Comparison of ENCODE assay signal across 8 cellular contexts in the genomic region with DNA sequence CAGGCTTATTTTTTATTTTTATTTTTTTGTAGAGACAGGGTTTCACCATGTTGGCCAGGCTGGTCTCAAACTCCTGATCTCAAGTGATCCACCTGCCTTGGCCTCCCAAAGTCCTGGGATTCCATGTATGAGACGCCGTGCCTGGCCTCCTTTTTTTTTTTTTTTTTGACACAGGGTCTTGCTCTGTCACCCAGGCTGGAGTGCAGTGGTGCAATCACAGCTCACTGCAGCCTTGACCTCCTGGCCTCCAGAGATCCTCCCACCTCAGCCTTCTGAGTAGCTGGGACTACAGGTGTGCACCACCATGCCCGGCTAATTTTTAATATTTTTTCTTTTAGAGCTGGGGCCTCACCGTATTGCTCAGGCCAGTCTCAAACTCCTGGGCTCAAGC.
A peak's percentile ranks its signal among the peaks of the same experiment; 100 is the strongest.
DNase-seq lines count a peak whose midpoint lies in the region; TF ChIP-seq lines count a peak whose summit lies in the region.
"Not testable (repeated sequence)": the region's sequence is repeated elsewhere in the genome, so short reads cannot be mapped to it uniquely, and the experiment has no call there.

No MANE protein-coding gene starts in this region.

- 44% methylated on average over 4 of the region's 4 CpGs for WGBS in HUES64
- 23 to 56% (median 54%) methylated on average over 4 of the region's 4 CpGs for WGBS in adipose tissue, 3 donors
- WGBS in stomach, 5 donors = 27 to 62% (median 39%) methylated on average over 4 of the region's 4 CpGs

- intact Hi-C loops in stomach (cut with DNase I; ENCODE audit: low total_unique reads) = loop anchor here (10.0 kb wide), 1 partner anchor 68 kb away; a partner anchor contains a TSS

- CTCF ChIA-PET in AG04450 (lab: Charles Lee) = interaction anchor here (0.5 to 3.0 kb wide), 5 partner anchors 32 to 151 kb away, joined by 3 to 14 read pairs (median 4); no protein-coding TSS in a partner anchor

- TF ChIP-seq POLR2A in stomach (IDR thresholded peaks at IDR 0.05) = not testable (repeated sequence)

- POLR2A ChIA-PET in AG04450 (lab: Yijun Ruan, JAX) = interaction anchor here (0.6 to 5.3 kb wide), 11 partner anchors 14 to 84 kb away, joined by 3 to 266 read pairs (median 4); a partner anchor contains a TSS

- not testable (repeated sequence) for H3K27ac Mint-ChIP-seq in T-helper 2 cell treated with Interferon-gamma antibody and Interleukin-4, amounts not matched to agents 5 μg/mL and 100 μg/mL, for 36 hours
- H3K27ac Mint-ChIP-seq in endothelial cell (ENCODE audit: unreplicated experiment) (peak overlapping the region; percentile 85), neural progenitor cell (peak overlapping the region; percentile 99)

- not testable (repeated sequence) for H3K9me3 ChIP-seq in AG04450 (ENCODE audit: control insufficient read depth, insufficient read depth, low read length); HUES64 (ENCODE audit: insufficient read depth, low read depth, low read length); neural progenitor cell (ENCODE audit: low read depth); stomach

- H3K4me2 ChIP-seq in neural progenitor cell = peak overlapping the region; percentile 69

- peak overlapping the region; percentile 99 for H3K27ac ChIP-seq in AG04450 (ENCODE audit: low read depth, low read length)
- H3K27ac ChIP-seq in HUES64 (ENCODE audit: low read depth, low read length) = peak overlapping the region; percentile 97
- H3K27ac ChIP-seq in adipose tissue (ENCODE audit: low read depth, low read length) = peak overlapping the region; percentile 93
- peak overlapping the region; percentile 43 for H3K27ac ChIP-seq in neural progenitor cell
- peak overlapping the region; percentile 47 to 94 (median 90) for H3K27ac ChIP-seq in stomach

- peak overlapping the region; percentile 29; the same call in 1 of the 2 replicates for H3K4me3 ChIP-seq in AG04450 (ENCODE audit: low read depth, low read length)
- H3K4me3 ChIP-seq in HUES64 (ENCODE audit: low read length); neural progenitor cell: not testable (repeated sequence)
- H3K4me3 ChIP-seq in stomach = peak overlapping the region; percentile 12 to 30 (median 20)

- peaks cover 17% of the 10 kb centered on the region for H3K4me1 Mint-ChIP-seq in T-helper 2 cell treated with Interferon-gamma antibody and Interleukin-4, amounts not matched to agents 5 μg/mL and 100 μg/mL, for 36 hours (ENCODE audit: low read depth)
- H3K4me1 Mint-ChIP-seq in endothelial cell (ENCODE audit: unreplicated experiment) (peaks cover 15% of the 10 kb centered on the region), neural progenitor cell (peaks cover 54% of the 10 kb centered on the region)

- DNase-seq in AG04450 (ENCODE audit: low read depth, low spot score); T-helper 2 cell treated with Interferon-gamma antibody and Interleukin-4, amounts not matched to agents 5 μg/mL and 100 μg/mL, for 36 hours (ENCODE audit: low spot score); endothelial cell (ENCODE audit: low spot score); neural progenitor cell (ENCODE audit: low spot score); stomach: not testable (repeated sequence)
- peak; percentile 45 for DNase-seq in kidney tubule cell (ENCODE audit: low spot score)

- H3K4me1 ChIP-seq in HUES64 (ENCODE audit: insufficient read depth, low read length) (peaks cover 22% of the 10 kb centered on the region), neural progenitor cell (peaks cover 31% of the 10 kb centered on the region), stomach (peaks cover 67 to 74% (median 70%) of the 10 kb centered on the region in 4 donors)

- peaks cover 44% of the 10 kb centered on the region for H3F3A ChIP-seq in neural progenitor cell (ENCODE audit: low read depth)

- H3K9me3 Mint-ChIP-seq in T-helper 2 cell treated with Interferon-gamma antibody and Interleukin-4, amounts not matched to agents 5 μg/mL and 100 μg/mL, for 36 hours; endothelial cell (ENCODE audit: unreplicated experiment); neural progenitor cell: not testable (repeated sequence)

- H3K79me2 ChIP-seq in neural progenitor cell (ENCODE audit: low read depth) = not testable (repeated sequence)

- not testable (repeated sequence) for H3K36me3 ChIP-seq in HUES64 (ENCODE audit: insufficient read depth, low read length); neural progenitor cell; stomach

- not testable (repeated sequence) for H3K27me3 Mint-ChIP-seq in T-helper 2 cell treated with Interferon-gamma antibody and Interleukin-4, amounts not matched to agents 5 μg/mL and 100 μg/mL, for 36 hours (ENCODE audit: low read depth); endothelial cell (ENCODE audit: unreplicated experiment); neural progenitor cell (ENCODE audit: insufficient read depth, low read depth)

- H3K4me3 Mint-ChIP-seq in T-helper 2 cell treated with Interferon-gamma antibody and Interleukin-4, amounts not matched to agents 5 μg/mL and 100 μg/mL, for 36 hours = peak overlapping the region; percentile 52
- H3K4me3 Mint-ChIP-seq in endothelial cell (ENCODE audit: unreplicated experiment); neural progenitor cell: not testable (repeated sequence)

- H3K36me3 Mint-ChIP-seq in T-helper 2 cell treated with Interferon-gamma antibody and Interleukin-4, amounts not matched to agents 5 μg/mL and 100 μg/mL, for 36 hours (ENCODE audit: low read depth); endothelial cell (ENCODE audit: low read depth, unreplicated experiment); neural progenitor cell: not testable (repeated sequence)

- TF ChIP-seq EP300 in stomach (IDR thresholded peaks at IDR 0.05) = not testable (repeated sequence)

- peaks cover 18% of the 10 kb centered on the region for H4K20me1 ChIP-seq in neural progenitor cell (ENCODE audit: low read depth)

- H3K27me3 ChIP-seq in AG04450 (ENCODE audit: control insufficient read depth, insufficient read depth, low read length); HUES64 (ENCODE audit: insufficient read depth, low read length); stomach: not testable (repeated sequence)
- H3K27me3 ChIP-seq in neural progenitor cell = peaks cover 17% of the 10 kb centered on the region

- not testable (repeated sequence) for TF ChIP-seq CTCF in AG04450 (IDR thresholded peaks at IDR 0.05; ENCODE audit: low read depth, low read length); endothelial cell (IDR thresholded peaks at IDR 0.05; ENCODE audit: unreplicated experiment); neural progenitor cell (IDR thresholded peaks at IDR 0.05); stomach (IDR thresholded peaks at IDR 0.05)

- not testable (repeated sequence) for H2AFZ ChIP-seq in neural progenitor cell (replicated peaks)

- H3K9ac ChIP-seq in HUES64 (ENCODE audit: low read depth, low read length) = peak overlapping the region; percentile 51; the same call in 1 of the 2 replicates
- H3K9ac ChIP-seq in neural progenitor cell = not testable (repeated sequence)

Comparison
In these comparisons a context has a peak if more than half of its experiments do, and no peak if none do; other contexts are left out.
1. H3K27ac ChIP-seq: peak in every context shown above with its lines; median percentile 99 in AG04450; 97 in HUES64; 93 in adipose tissue; 90 in stomach; 43 in neural progenitor cell.